ENCODE assay signal across 8 cellular contexts in the genomic region with DNA sequence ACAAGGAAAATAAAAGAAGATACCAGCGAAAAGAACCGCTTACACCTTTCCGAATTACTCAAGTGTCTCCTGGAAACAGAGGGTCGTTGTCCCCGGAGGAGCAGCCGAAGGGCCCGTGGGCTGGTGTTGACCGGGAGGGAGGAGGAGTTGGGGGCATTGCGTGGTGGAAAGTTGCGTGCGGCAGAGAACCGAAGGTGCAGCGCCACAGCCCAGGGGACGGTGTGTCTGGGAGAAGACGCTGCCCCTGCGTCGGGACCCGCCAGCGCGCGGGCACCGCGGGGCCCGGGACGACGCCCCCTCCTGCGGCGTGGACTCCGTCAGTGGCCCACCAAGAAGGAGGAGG. TPM values are rescaled to one million over a fixed set of nuclear protein-coding genes. Genes with fewer than 3 reads are reported as not detected.
DNase-seq lines count a peak whose midpoint lies in the region; ATAC-seq and TF ChIP-seq lines count a peak whose summit lies in the region.

No MANE protein-coding gene starts in this region.

- H3K27ac Mint-ChIP-seq in activated naive CD8-positive, alpha-beta T cell, result peak overlapping the region; percentile 51

- DNase-seq in GM13977 (ENCODE audit: low spot score) (peak; percentile 26), NCI-H2196 treated with DMSO at 0.1 percent for 48 hours (lab: John Stamatoyannopoulos, UW; ENCODE audit: unreplicated experiment) (peak; percentile 42), right cardiac atrium (peak in 1 of 3 donors; percentile 13), sciatic nerve (ENCODE audit: low spot score) (peak; percentile 65), pons (ENCODE audit: low spot score) (no peak), HCEC 1CT (no peak)

- WGBS in right cardiac atrium, result under 1% methylated on average over 29 of the region's 29 CpGs

- no peaks in the 10 kb centered on the region for H3K27me3 ChIP-seq in right cardiac atrium (ENCODE audit: control insufficient read depth, insufficient read depth)

- no peaks in the 10 kb centered on the region for H3K4me1 ChIP-seq in right cardiac atrium (ENCODE audit: control insufficient read depth, insufficient read depth, low read length)

- peak overlapping the region; percentile 88 for H3K4me3 Mint-ChIP-seq in activated naive CD8-positive, alpha-beta T cell

- peaks cover 35% of the 10 kb centered on the region for H3K4me1 Mint-ChIP-seq in activated naive CD8-positive, alpha-beta T cell (ENCODE audit: low read depth)

- in situ Hi-C loops in GM13977 (cut with MboI; ENCODE audit: low pct_unique_long_range_greater_than_20kb, low sequenced_read_pairs, unreplicated experiment), result loop anchor here (5.0 kb wide), 1 partner anchor 1095 kb away; no protein-coding TSS in a partner anchor

- peak in 1 of 2 donors; percentile 16 for ATAC-seq in right cardiac atrium
- ATAC-seq in sciatic nerve, result peak; percentile 2
- no peak for ATAC-seq in HG03039 (IDR thresholded peaks at IDR 0.05; ENCODE audit: unreplicated experiment)

- H3K27ac ChIP-seq in right cardiac atrium (ENCODE audit: low read length), result no peak overlapping the region

- H3K9me3 Mint-ChIP-seq in activated naive CD8-positive, alpha-beta T cell (ENCODE audit: low read depth), result no peaks in the 10 kb centered on the region

- H3K4me3 ChIP-seq in right cardiac atrium (ENCODE audit: low read length), result peak overlapping the region; percentile 51

- no peaks in the 10 kb centered on the region for H3K36me3 Mint-ChIP-seq in activated naive CD8-positive, alpha-beta T cell

- peaks cover 5% of the 10 kb centered on the region for H3K27me3 Mint-ChIP-seq in activated naive CD8-positive, alpha-beta T cell

- intact Hi-C loops in right cardiac atrium (cut with DNase I) (loop anchor here in 1 of 4 donors (10.0 kb wide), 1 partner anchor 158 kb away; no protein-coding TSS in a partner anchor), sciatic nerve (cut with DNase I) (no loop called here)

- H3K9me3 ChIP-seq in right cardiac atrium (ENCODE audit: control insufficient read depth, low read length), result no peaks in the 10 kb centered on the region

- no peak for TF ChIP-seq CTCF in GM13977 (IDR thresholded peaks at IDR 0.05; ENCODE audit: extremely low read depth, insufficient read depth, missing control alignments)

RNA-seq across cellular contexts. Expression of a gene that starts 0.3 kb away (rescaled TPM):
- total RNA-seq in right cardiac atrium, result 10 to 100 TPM; 14.4 to 50.9 (median 18.4) TPM
- polyA plus RNA-seq in right cardiac atrium, result 5.3 TPM
- total RNA-seq in sciatic nerve, result 39.0 TPM

Comparison
In these comparisons a context has a peak if more than half of its experiments do, and no peak if none do; other contexts are left out.
1. DNase-seq: peak in GM13977 (single experiment), NCI-H2196 treated with DMSO at 0.1 percent for 48 hours (single experiment) and sciatic nerve (single experiment); none in pons (single experiment) and HCEC 1CT (single experiment).